In the genomic region with DNA sequence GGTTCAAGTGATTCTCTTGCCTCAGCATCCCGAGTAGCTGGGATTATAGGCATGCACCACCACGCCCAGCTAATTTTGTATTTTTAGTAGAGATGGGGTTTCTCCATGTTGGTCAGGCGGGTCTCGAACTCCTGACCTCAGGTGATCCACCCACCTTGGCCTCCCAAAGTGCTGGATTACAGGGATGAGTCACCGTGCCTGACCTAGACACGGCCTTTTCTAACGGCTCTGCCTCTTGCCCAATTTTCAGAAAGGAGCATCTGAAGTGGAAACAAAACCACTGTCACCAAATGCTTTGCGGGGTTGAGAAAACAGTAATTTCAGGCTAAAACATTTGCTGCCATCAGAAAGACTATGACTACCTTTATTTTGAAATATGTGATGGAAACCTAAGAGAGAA, we compare ENCODE assay signal across 2 cellular contexts.
TF ChIP-seq lines count a peak whose summit lies in the region.
"Not testable (repeated sequence)": the region's sequence is repeated elsewhere in the genome, so short reads cannot be mapped to it uniquely, and the experiment has no call there.

No MANE protein-coding gene starts in this region.

TF ChIP-seq in HCT116, 20 proteins besides CTCF, POLR2A, EP300 and RAD21:
- TF ChIP-seq FOSL1 (IDR thresholded peaks at IDR 0.05; ENCODE audit: low read depth) (peak; percentile 28; the same call in 1 of the 2 replicates), CBX3 (IDR thresholded peaks at IDR 0.05; ENCODE audit: low read depth) (peak; percentile 52; the same call in 1 of the 2 replicates), EGR1 (IDR thresholded peaks at IDR 0.05; ENCODE audit: low read depth) (peak; percentile 48; the same call in 1 of the 2 replicates), CEBPB (IDR thresholded peaks at IDR 0.05; ENCODE audit: low read depth) (peak; percentile 52)

TF ChIP-seq in K562, 482 proteins besides CTCF, POLR2A, EP300 and RAD21:
- TF ChIP-seq ZEB2 (IDR thresholded peaks at IDR 0.05) = peak; percentile 54; the same call in 1 of the 2 replicates
- peak; percentile 49; the same call in 1 of the 2 replicates for TF ChIP-seq CTBP1 (IDR thresholded peaks at IDR 0.05; ENCODE audit: borderline replicate concordance)
- peak; percentile 88 for TF ChIP-seq JUND (IDR thresholded peaks at IDR 0.05; ENCODE audit: borderline replicate concordance, low read depth, low read length)
- peak; percentile 74; the same call in 1 of the 3 replicates for TF ChIP-seq JUND (tag; IDR thresholded peaks at IDR 0.05; ENCODE audit: borderline replicate concordance, low read depth, low read length)
- TF ChIP-seq MYBL2 (IDR thresholded peaks at IDR 0.05; ENCODE audit: low read depth) = peak; percentile 68
- not testable (repeated sequence) for TF ChIP-seq MYBL2 (CRISPR knock-in tag; IDR thresholded peaks at IDR 0.05; ENCODE audit: borderline replicate concordance); JUN (CRISPR knock-in tag; IDR thresholded peaks at IDR 0.05; ENCODE audit: borderline replicate concordance); NR2C2 (CRISPR knock-in tag; IDR thresholded peaks at IDR 0.05); ATF3 (CRISPR knock-in tag; conservative IDR thresholded peaks at IDR 0.05)
- peak; percentile 45; the same call in 1 of the 2 replicates for TF ChIP-seq SMARCA4 (IDR thresholded peaks at IDR 0.05)
- peak; percentile 86 for TF ChIP-seq FOSL1 (tag; conservative IDR thresholded peaks at IDR 0.05)
- TF ChIP-seq CC2D1A (IDR thresholded peaks at IDR 0.05) = peak; percentile 49; the same call in 1 of the 2 replicates
- TF ChIP-seq DPF2 (IDR thresholded peaks at IDR 0.05) = peak; percentile 70
- TF ChIP-seq ADNP (tag; IDR thresholded peaks at IDR 0.05) = peak; percentile 59; the same call in 1 of the 2 replicates
- peak; percentile 14 for TF ChIP-seq POLR3A (IDR thresholded peaks at IDR 0.05; ENCODE audit: borderline replicate concordance, extremely low read depth, insufficient read depth, insufficient read length)
- peak; percentile 77 for TF ChIP-seq CEBPB (tag; IDR thresholded peaks at IDR 0.05)
- peak; percentile 76 for TF ChIP-seq EGR1 (conservative IDR thresholded peaks at IDR 0.05)
- peak; percentile 60; the same call in 1 of the 2 replicates for TF ChIP-seq JUN (IDR thresholded peaks at IDR 0.05; ENCODE audit: borderline replicate concordance, low read depth, low read length)
- 0 out of 2 replicates have a peak, but pooled peaks have one; percentile 23 for TF ChIP-seq EHMT2 (IDR thresholded peaks at IDR 0.05)
- peak; percentile 68 for TF ChIP-seq CEBPG (CRISPR knock-in tag; IDR thresholded peaks at IDR 0.05)
- TF ChIP-seq CEBPG (tag; conservative IDR thresholded peaks at IDR 0.05 in 1 of 2, IDR thresholded peaks at IDR 0.05 in 1 of 2) = peak; percentile 51 to 75; a peak in 3 of 4 replicates
- TF ChIP-seq TBP (optimal IDR thresholded peaks at IDR 0.05; ENCODE audit: low read depth, low read length) = peak; percentile 30
- peak; percentile 58 for TF ChIP-seq ARID1B (IDR thresholded peaks at IDR 0.05)
- TF ChIP-seq ZBTB33 (CRISPR knock-in tag; IDR thresholded peaks at IDR 0.05) = peak; percentile 56; the same call in 1 of the 2 replicates
- peak; percentile 20; the same call in 1 of the 2 replicates for TF ChIP-seq CBFA2T3 (IDR thresholded peaks at IDR 0.05)
- peak; percentile 25; the same call in 1 of the 2 replicates for TF ChIP-seq SMARCC2 (IDR thresholded peaks at IDR 0.05; ENCODE audit: low read depth)
- peak; percentile 47; the same call in 1 of the 2 replicates for TF ChIP-seq NR2C2 (tag; IDR thresholded peaks at IDR 0.05)
- TF ChIP-seq ESRRA (IDR thresholded peaks at IDR 0.05; ENCODE audit: borderline replicate concordance, low read depth) = 0 out of 2 replicates have a peak, but pooled peaks have one; percentile 21
- TF ChIP-seq ATF7 (IDR thresholded peaks at IDR 0.05) = 0 out of 2 replicates have a peak, but pooled peaks have one; percentile 25
- peak; percentile 91 for TF ChIP-seq ATF3 (IDR thresholded peaks at IDR 0.05)
- 0 out of 2 replicates have a peak, but pooled peaks have one; percentile 18 for TF ChIP-seq CREM (IDR thresholded peaks at IDR 0.05; ENCODE audit: low read depth)
- peak; percentile 48; the same call in 1 of the 2 replicates for TF ChIP-seq SMARCE1 (IDR thresholded peaks at IDR 0.05)
